In the genomic region with DNA sequence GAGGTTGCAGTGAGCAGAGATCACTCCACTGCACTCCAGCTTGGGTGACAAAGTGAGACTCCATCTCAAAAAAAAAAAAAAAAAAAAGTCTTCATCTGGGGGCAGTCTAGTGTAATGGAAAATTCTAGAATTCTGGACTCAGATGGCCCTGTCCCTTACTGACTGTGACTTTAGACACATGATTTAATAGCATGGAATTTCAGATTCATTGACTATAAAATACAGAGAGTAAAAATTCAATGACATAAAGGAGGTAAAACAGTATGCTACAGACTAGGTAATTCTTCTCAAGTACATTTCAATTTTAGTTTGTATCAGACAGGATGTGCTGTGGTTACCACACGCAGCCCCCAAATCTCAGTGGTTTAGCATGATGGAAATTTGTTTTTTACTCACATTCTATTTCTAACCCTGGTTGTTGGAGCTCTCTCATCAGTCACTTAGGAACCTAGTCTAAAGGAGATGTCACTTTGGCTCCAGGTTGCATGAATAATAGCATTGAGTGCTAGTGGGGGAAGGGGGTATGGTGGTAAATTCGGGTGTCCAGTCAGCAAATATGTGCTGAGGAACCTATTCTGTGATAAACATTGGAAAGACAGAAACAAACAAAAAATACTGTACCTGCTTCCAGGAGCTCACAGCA, we compare ENCODE assay signal across 11 cellular contexts.
DNase-seq lines count a peak whose midpoint lies in the region; ATAC-seq, FAIRE-seq and TF ChIP-seq lines count a peak whose summit lies in the region.
"Had no signal": no experiment of that assay in that cellular context is flagged by ENCODE, and none has a peak within 500 bp of the region (broad histone marks: within the 10 kb centered on the region; RNA-seq: fewer than 3 reads in every experiment).

No MANE protein-coding gene starts in this region.

- H3K4me1 Mint-ChIP-seq in GM23338: peaks cover 5% of the 10 kb centered on the region; the same call in 2 of the 3 replicates

- H3K4me3 ChIP-seq in KMS-11 (IDR thresholded peaks at IDR 0.05; ENCODE audit: insufficient read depth, low read depth, low read length) (no peak overlapping the region), GM23338 (no peak overlapping the region)
- H3K4me3 ChIP-seq: cardiac muscle cell had no signal

- H3K27me3 ChIP-seq in KMS-11 (ENCODE audit: insufficient read depth, low read depth) (no peaks in the 10 kb centered on the region), GM23338 (ENCODE audit: insufficient read depth) (no peaks in the 10 kb centered on the region)
- H3K27me3 ChIP-seq: cardiac muscle cell had no signal

- no peak for FAIRE-seq in D721Med (lab: Jason Lieb, UNC)
- FAIRE-seq: RCC 7860 had no signal

- H3K27ac ChIP-seq in KMS-11 (peak overlapping the region; percentile 42), GM23338 (ENCODE audit: low read depth) (no peak overlapping the region)
- H3K27ac ChIP-seq: cardiac muscle cell had no signal

- peak; percentile 80 for ATAC-seq in GM18868 (IDR thresholded peaks at IDR 0.05; ENCODE audit: unreplicated experiment)
- ATAC-seq in GM21786 (IDR thresholded peaks at IDR 0.05; ENCODE audit: unreplicated experiment): peak; percentile 78
- ATAC-seq in GM23338: no peak

- H3K4me3 Mint-ChIP-seq in GM23338: no peak overlapping the region

- H3K36me3 ChIP-seq in KMS-11 (ENCODE audit: insufficient read depth) (no peaks in the 10 kb centered on the region), GM23338 (ENCODE audit: insufficient read depth) (no peaks in the 10 kb centered on the region)
- H3K36me3 ChIP-seq: cardiac muscle cell had no signal

- H4K20me1 ChIP-seq in KMS-11 (ENCODE audit: insufficient read depth): no peaks in the 10 kb centered on the region
- H4K20me1 ChIP-seq in GM23338 (replicated peaks; ENCODE audit: insufficient read depth): no peaks in the 10 kb centered on the region

- peaks cover 10% of the 10 kb centered on the region; the same call in 2 of the 3 replicates for H3K9me3 Mint-ChIP-seq in GM23338

- no peaks in the 10 kb centered on the region for H3K9me2 ChIP-seq in GM23338 (ENCODE audit: insufficient read depth)

- H2AFZ ChIP-seq in KMS-11 (ENCODE audit: low read depth): no peak overlapping the region; the same call in 1 of the 2 replicates
- H2AFZ ChIP-seq in GM23338: no peak overlapping the region

- no peak overlapping the region for H3K27ac Mint-ChIP-seq in GM23338

- H3K9ac ChIP-seq in KMS-11: no peak overlapping the region

- peak; percentile 21 for DNase-seq in stimulated activated CD4-positive, alpha-beta T cell treated with anti-CD3 and anti-CD28 coated beads, Interleukin-1b, Interleukin-23, amount 100 ng/mL, for 48 hours
- DNase-seq in D721Med (ENCODE audit: insufficient read length, low spot score) (no peak), GM23338 (ENCODE audit: low spot score) (no peak), A172 (ENCODE audit: low spot score) (no peak), RKO (ENCODE audit: low spot score) (no peak)
- DNase-seq: islet precursor cell had no signal

- TF ChIP-seq CTCF in KMS-11 (conservative IDR thresholded peaks at IDR 0.05; ENCODE audit: low read depth, low read length) (no peak), D721Med (IDR thresholded peaks at IDR 0.05; ENCODE audit: insufficient read depth, missing control alignments) (no peak), GM23338 (conservative IDR thresholded peaks at IDR 0.05; ENCODE audit: low read depth in 2 of 2) (no peak)

- H3K4me1 ChIP-seq in KMS-11 (ENCODE audit: low read depth, poor library complexity, severe bottlenecking): peaks cover 28% of the 10 kb centered on the region
- no peaks in the 10 kb centered on the region for H3K4me1 ChIP-seq in GM23338 (ENCODE audit: insufficient read depth)

- H3F3A ChIP-seq in GM23338 (replicated peaks; ENCODE audit: low read depth): no peaks in the 10 kb centered on the region

- H3K79me2 ChIP-seq in KMS-11 (ENCODE audit: insufficient read depth, low read depth) (no peaks in the 10 kb centered on the region), GM23338 (replicated peaks; ENCODE audit: insufficient read depth) (no peaks in the 10 kb centered on the region)

- H3K36me3 Mint-ChIP-seq in GM23338 (ENCODE audit: low read depth): no peaks in the 10 kb centered on the region; the same call in 2 of the 3 replicates

- H3K4me2 ChIP-seq in KMS-11 (peak overlapping the region; percentile 64), GM23338 (no peak overlapping the region)

- H3K27me3 Mint-ChIP-seq in GM23338 (ENCODE audit: insufficient read depth, low read depth, poor library complexity): no peaks in the 10 kb centered on the region

TF ChIP-seq in GM23338, 12 proteins besides CTCF, POLR2A, EP300 and RAD21:
- no peak for TF ChIP-seq STAT1 (IDR thresholded peaks at IDR 0.05; ENCODE audit: unreplicated experiment)
- TF ChIP-seq EZH2phosphoT487 (IDR thresholded peaks at IDR 0.05; ENCODE audit: unreplicated experiment): no peak
- TF ChIP-seq, protein P1, sequence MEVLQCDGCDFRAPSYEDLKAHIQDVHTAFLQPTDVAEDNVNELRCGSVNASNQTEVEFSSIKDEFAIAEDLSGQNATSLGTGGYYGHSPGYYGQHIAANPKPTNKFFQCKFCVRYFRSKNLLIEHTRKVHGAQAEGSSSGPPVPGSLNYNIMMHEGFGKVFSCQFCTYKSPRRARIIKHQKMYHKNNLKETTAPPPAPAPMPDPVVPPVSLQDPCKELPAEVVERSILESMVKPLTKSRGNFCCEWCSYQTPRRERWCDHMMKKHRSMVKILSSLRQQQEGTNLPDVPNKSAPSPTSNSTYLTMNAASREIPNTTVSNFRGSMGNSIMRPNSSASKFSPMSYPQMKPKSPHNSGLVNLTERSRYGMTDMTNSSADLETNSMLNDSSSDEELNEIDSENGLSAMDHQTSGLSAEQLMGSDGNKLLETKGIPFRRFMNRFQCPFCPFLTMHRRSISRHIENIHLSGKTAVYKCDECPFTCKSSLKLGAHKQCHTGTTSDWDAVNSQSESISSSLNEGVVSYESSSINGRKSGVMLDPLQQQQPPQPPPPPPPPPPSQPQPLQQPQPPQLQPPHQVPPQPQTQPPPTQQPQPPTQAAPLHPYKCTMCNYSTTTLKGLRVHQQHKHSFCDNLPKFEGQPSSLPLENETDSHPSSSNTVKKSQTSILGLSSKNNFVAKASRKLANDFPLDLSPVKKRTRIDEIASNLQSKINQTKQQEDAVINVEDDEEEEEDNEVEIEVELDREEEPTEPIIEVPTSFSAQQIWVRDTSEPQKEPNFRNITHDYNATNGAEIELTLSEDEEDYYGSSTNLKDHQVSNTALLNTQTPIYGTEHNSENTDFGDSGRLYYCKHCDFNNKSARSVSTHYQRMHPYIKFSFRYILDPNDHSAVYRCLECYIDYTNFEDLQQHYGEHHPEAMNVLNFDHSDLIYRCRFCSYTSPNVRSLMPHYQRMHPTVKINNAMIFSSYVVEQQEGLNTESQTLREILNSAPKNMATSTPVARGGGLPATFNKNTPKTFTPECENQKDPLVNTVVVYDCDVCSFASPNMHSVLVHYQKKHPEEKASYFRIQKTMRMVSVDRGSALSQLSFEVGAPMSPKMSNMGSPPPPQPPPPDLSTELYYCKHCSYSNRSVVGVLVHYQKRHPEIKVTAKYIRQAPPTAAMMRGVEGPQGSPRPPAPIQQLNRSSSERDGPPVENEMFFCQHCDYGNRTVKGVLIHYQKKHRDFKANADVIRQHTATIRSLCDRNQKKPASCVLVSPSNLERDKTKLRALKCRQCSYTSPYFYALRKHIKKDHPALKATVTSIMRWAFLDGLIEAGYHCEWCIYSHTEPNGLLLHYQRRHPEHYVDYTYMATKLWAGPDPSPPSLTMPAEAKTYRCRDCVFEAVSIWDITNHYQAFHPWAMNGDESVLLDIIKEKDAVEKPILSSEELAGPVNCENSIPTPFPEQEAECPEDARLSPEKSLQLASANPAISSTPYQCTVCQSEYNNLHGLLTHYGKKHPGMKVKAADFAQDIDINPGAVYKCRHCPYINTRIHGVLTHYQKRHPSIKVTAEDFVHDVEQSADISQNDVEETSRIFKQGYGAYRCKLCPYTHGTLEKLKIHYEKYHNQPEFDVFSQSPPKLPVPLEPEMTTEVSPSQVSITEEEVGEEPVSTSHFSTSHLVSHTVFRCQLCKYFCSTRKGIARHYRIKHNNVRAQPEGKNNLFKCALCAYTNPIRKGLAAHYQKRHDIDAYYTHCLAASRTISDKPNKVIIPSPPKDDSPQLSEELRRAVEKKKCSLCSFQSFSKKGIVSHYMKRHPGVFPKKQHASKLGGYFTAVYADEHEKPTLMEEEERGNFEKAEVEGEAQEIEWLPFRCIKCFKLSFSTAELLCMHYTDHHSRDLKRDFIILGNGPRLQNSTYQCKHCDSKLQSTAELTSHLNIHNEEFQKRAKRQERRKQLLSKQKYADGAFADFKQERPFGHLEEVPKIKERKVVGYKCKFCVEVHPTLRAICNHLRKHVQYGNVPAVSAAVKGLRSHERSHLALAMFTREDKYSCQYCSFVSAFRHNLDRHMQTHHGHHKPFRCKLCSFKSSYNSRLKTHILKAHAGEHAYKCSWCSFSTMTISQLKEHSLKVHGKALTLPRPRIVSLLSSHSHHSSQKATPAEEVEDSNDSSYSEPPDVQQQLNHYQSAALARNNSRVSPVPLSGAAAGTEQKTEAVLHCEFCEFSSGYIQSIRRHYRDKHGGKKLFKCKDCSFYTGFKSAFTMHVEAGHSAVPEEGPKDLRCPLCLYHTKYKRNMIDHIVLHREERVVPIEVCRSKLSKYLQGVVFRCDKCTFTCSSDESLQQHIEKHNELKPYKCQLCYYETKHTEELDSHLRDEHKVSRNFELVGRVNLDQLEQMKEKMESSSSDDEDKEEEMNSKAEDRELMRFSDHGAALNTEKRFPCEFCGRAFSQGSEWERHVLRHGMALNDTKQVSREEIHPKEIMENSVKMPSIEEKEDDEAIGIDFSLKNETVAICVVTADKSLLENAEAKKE (CRISPR knock-in tag; IDR thresholded peaks at IDR 0.05): no peak
- TF ChIP-seq ZNF331 (CRISPR knock-in tag; IDR thresholded peaks at IDR 0.05; ENCODE audit: low read depth): no peak
- TF ChIP-seq POLR2AphosphoS5 (IDR thresholded peaks at IDR 0.05; ENCODE audit: low read depth): no peak
- no peak for TF ChIP-seq NANOG (IDR thresholded peaks at IDR 0.05; ENCODE audit: borderline replicate concordance)
- no peak for TF ChIP-seq EZH2 (IDR thresholded peaks at IDR 0.05; ENCODE audit: low read depth, unreplicated experiment)
- no peak for TF ChIP-seq ZNF114 (CRISPR knock-in tag; IDR thresholded peaks at IDR 0.05)
